Comparison of ENCODE assay signal across 39 cellular contexts in genomic region chr6:25951296-25952032, GRCh38. TPM values are rescaled to one million over a fixed set of nuclear protein-coding genes. Genes with fewer than 3 reads are reported as not detected.
"Had no signal": no experiment of that assay in that cellular context is flagged by ENCODE, and none has a peak within 500 bp of the region (broad histone marks: within the 10 kb centered on the region; RNA-seq: fewer than 3 reads in every experiment).

No MANE protein-coding gene starts in this region.

- H3K27me3 ChIP-seq: MG63 had no signal

- H3K4me3 ChIP-seq: MG63 had no signal

- H3K9me3 ChIP-seq: MG63 had no signal

- H3K36me3 ChIP-seq: MG63 had no signal

- DNase-seq: Karpas-422, Kasumi-1, MG63, MM.1S, MV-4-11, NCI-H1048, NCI-H1092, NCI-H1092 treated with DMSO at 0.1 percent for 48 hours, NCI-H1105, NCI-H1105 treated with DMSO at 0.1 percent for 48 hours, NCI-H1417, NCI-H1417 treated with DMSO at 0.1 percent for 48 hours, NCI-H1436, NCI-H1436 treated with DMSO at 0.1 percent for 48 hours, NCI-H146, NCI-H1694, NCI-H1694 treated with DMSO at 0.1 percent for 48 hours, NCI-H187, NCI-H187 treated with DMSO at 0.1 percent for 48 hours, NCI-H1930, NCI-H2029, NCI-H2029 treated with DMSO at 0.1 percent for 48 hours, NCI-H2081, NCI-H2081 treated with DMSO at 0.1 percent for 48 hours, NCI-H2107, NCI-H2171, NCI-H2171 treated with DMSO at 0.1 percent for 48 hours, NCI-H2227 treated with DMSO at 0.1 percent for 48 hours, NCI-H226, NCI-H345, NCI-H446, NCI-H446 treated with DMSO at 0.1 percent for 48 hours, NCI-H510A, NCI-H510A treated with DMSO at 0.1 percent for 48 hours, NCI-H524 had no signal

RNA-seq across cellular contexts. Expression of gene SLC17A2, which starts 21.0 kb away (rescaled TPM):
- total RNA-seq: LHCN-M2, M059J, MCF 10A, NCI-H460 had no signal
